Comparison of ENCODE assay signal across 26 cellular contexts in genomic region chr6:158607411-158608170, GRCh38. TPM values are rescaled to one million over a fixed set of nuclear protein-coding genes. Genes with fewer than 3 reads are reported as not detected.
A peak's percentile ranks its signal among the peaks of the same experiment; 100 is the strongest.
DNase-seq lines count a peak whose midpoint lies in the region; ATAC-seq and TF ChIP-seq lines count a peak whose summit lies in the region.
"Had no signal": no experiment of that assay in that cellular context is flagged by ENCODE, and none has a peak within 500 bp of the region (broad histone marks: within the 10 kb centered on the region; RNA-seq: fewer than 3 reads in every experiment).

No MANE protein-coding gene starts in this region.

- intact Hi-C loops in psoas muscle (cut with DNase I): loop anchor here in 1 of 2 donors (5.0 kb wide), 1 partner anchor 385 kb away; no protein-coding TSS in a partner anchor
- intact Hi-C loops in natural killer cell (cut with micrococcal nuclease): no loop called here

- H3K27ac Mint-ChIP-seq in natural killer cell: no peak overlapping the region
- H3K27ac Mint-ChIP-seq: activated naive CD4-positive, alpha-beta T cell treated with anti-CD3 and anti-CD28 coated beads, Interleukin-2, amount 10 ng/mL, durations not matched to agents 7 days and 5 days; activated T-helper 1 cell treated with anti-CD3 and anti-CD28 coated beads, Interleukin-12 subunit alpha, Interleukin-12 subunit beta, Interleukin-2, Interleukin-4 antibody, amounts not matched to agents 30 ng/mL and 10 ng/mL and 1 ng/mL, durations not matched to agents 14 hours and 24 hours and 36 hours; memory B cell had no signal

- no peaks in the 10 kb centered on the region for H3K9me3 Mint-ChIP-seq in natural killer cell
- H3K9me3 Mint-ChIP-seq: activated T-helper 1 cell treated with anti-CD3 and anti-CD28 coated beads, Interleukin-12 subunit alpha, Interleukin-12 subunit beta, Interleukin-2, Interleukin-4 antibody, amounts not matched to agents 30 ng/mL and 10 ng/mL and 1 ng/mL, durations not matched to agents 14 hours and 24 hours and 36 hours; memory B cell had no signal

- H3K4me1 Mint-ChIP-seq in natural killer cell: peaks cover 23 to 30% of the 10 kb centered on the region in 2 donors

- no peaks in the 10 kb centered on the region for H3K27me3 ChIP-seq in psoas muscle (ENCODE audit: insufficient read depth in 3 of 3, low read length in 2 of 3)
- H3K27me3 ChIP-seq: cardiac muscle cell had no signal

- DNase-seq in ELR (ENCODE audit: low read depth) (peak; percentile 62), LHCN-M2 (ENCODE audit: low read depth) (peak; percentile 20), choroid plexus epithelial cell (ENCODE audit: low read depth) (peak; percentile 15), psoas muscle (no peak), natural killer cell (no peak)
- DNase-seq: activated CD4-positive, alpha-beta T cell treated with anti-CD3 and anti-CD28 coated beads for 4 hours; activated naive CD4-positive, alpha-beta T cell treated with anti-CD3 and anti-CD28 coated beads, Interleukin-2, amount 10 ng/mL, durations not matched to agents 7 days and 5 days; amniotic stem cell; Calu3; GDM1; glutamatergic neuron; MV-4-11; NCI-H524 treated with DMSO at 0.1 percent for 48 hours; NK-92 treated with Interleukin-12 subunit alpha and Interleukin-12 subunit beta, amount 100 ng/mL, for 24 hours; occipital lobe; stimulated activated CD4-positive, alpha-beta T cell treated with anti-CD3 and anti-CD28 coated beads, Interleukin-4, amount 100 ng/mL, for 1 hour; stimulated activated naive CD4-positive, alpha-beta T cell had no signal

- H3K9me3 ChIP-seq in psoas muscle: no peaks in the 10 kb centered on the region
- H3K9me3 ChIP-seq: thoracic aorta had no signal

- H3K4me3 Mint-ChIP-seq in natural killer cell: no peak overlapping the region
- H3K4me3 Mint-ChIP-seq: activated naive CD4-positive, alpha-beta T cell treated with anti-CD3 and anti-CD28 coated beads, Interleukin-2, amount 10 ng/mL, durations not matched to agents 7 days and 5 days; activated T-helper 1 cell treated with anti-CD3 and anti-CD28 coated beads, Interleukin-12 subunit alpha, Interleukin-12 subunit beta, Interleukin-2, Interleukin-4 antibody, amounts not matched to agents 30 ng/mL and 10 ng/mL and 1 ng/mL, durations not matched to agents 14 hours and 24 hours and 36 hours; memory B cell had no signal

- H3K27ac ChIP-seq in psoas muscle: no peak overlapping the region
- H3K27ac ChIP-seq: C4-2B, KMS-11, thoracic aorta had no signal

- TF ChIP-seq CTCF in choroid plexus epithelial cell (conservative IDR thresholded peaks at IDR 0.05; ENCODE audit: low read depth, low read length) (no peak), psoas muscle (IDR thresholded peaks at IDR 0.05) (no peak), natural killer cell (IDR thresholded peaks at IDR 0.05) (no peak)

- no peaks in the 10 kb centered on the region for H3K4me1 ChIP-seq in psoas muscle

- no peak overlapping the region for H3K4me3 ChIP-seq in choroid plexus epithelial cell (ENCODE audit: low read depth, low read length)
- no peak overlapping the region for H3K4me3 ChIP-seq in psoas muscle
- H3K4me3 ChIP-seq: cardiac muscle cell, thoracic aorta had no signal

- H3K36me3 ChIP-seq in psoas muscle (ENCODE audit: insufficient read depth in 1 of 2, low read depth in 1 of 2): peaks cover 14 to 67% of the 10 kb centered on the region in 2 donors

- WGBS in psoas muscle, 3 donors: 41 to 57% (median 47%) methylated on average over 14 of the region's 14 CpGs

- no peaks in the 10 kb centered on the region for H3K27me3 Mint-ChIP-seq in natural killer cell (ENCODE audit: low read depth in 2 of 2)
- H3K27me3 Mint-ChIP-seq: activated naive CD4-positive, alpha-beta T cell treated with anti-CD3 and anti-CD28 coated beads, Interleukin-2, amount 10 ng/mL, durations not matched to agents 7 days and 5 days; memory B cell had no signal

- peak in 3 of 4 donors; percentile 28 to 51 (median 33) for ATAC-seq in psoas muscle
- ATAC-seq in natural killer cell: no peak
- ATAC-seq in GM19467 (IDR thresholded peaks at IDR 0.05; ENCODE audit: unreplicated experiment): no peak
- no peak for ATAC-seq in GM21786 (IDR thresholded peaks at IDR 0.05; ENCODE audit: unreplicated experiment)
- ATAC-seq: Panc1 had no signal

- H3K36me3 Mint-ChIP-seq in natural killer cell: peaks cover 13% of the 10 kb centered on the region

RNA-seq across cellular contexts. Expression of gene DYNLT1, which starts 37.0 kb away (rescaled TPM):
- 90.4 and 99.8 TPM in 2 replicates for total RNA-seq in LHCN-M2 (2014; rRNA removed)
- polyA plus RNA-seq in LHCN-M2 (2012): 332 TPM
- 100 to 1,000 TPM; 112 to 146 (median 135) TPM for total RNA-seq in psoas muscle
- 100 to 1,000 TPM; 150 to 202 (median 177) TPM for polyA plus RNA-seq in psoas muscle
- total RNA-seq in natural killer cell: 100 to 1,000 TPM in 1 of 3 donors, 10 to 100 TPM in 2; 85.7 to 106 (median 86.8) TPM

RNA-seq across cellular contexts. Expression of gene SYTL3, which starts 42.3 kb away (rescaled TPM):
- total RNA-seq in LHCN-M2 (2014; rRNA removed): 9.5 and 13.8 TPM in 2 replicates
- 4.8 TPM for polyA plus RNA-seq in LHCN-M2 (2012)
- 10 to 100 TPM in 2 of 4 donors, 1 to 10 TPM in 2; 1.9 to 17.3 (median 11.0) TPM for total RNA-seq in psoas muscle
- polyA plus RNA-seq in psoas muscle: 1 to 10 TPM; 1.7 to 4.1 (median 2.2) TPM
- total RNA-seq in natural killer cell: 100 to 1,000 TPM in 1 of 3 donors, 10 to 100 TPM in 2; 84.1 to 143 (median 89.0) TPM

RNA-seq across cellular contexts. Expression of gene TMEM181, which starts 47.7 kb away (rescaled TPM):
- total RNA-seq in LHCN-M2 (2014; rRNA removed) (43.4 and 44.8 TPM in 2 replicates), psoas muscle (10 to 100 TPM in 3 of 4 donors, 1 to 10 TPM in 1; 7.8 to 12.9 (median 11.5) TPM), natural killer cell (10 to 100 TPM; 44.8 to 60.9 (median 45.0) TPM)
- polyA plus RNA-seq in LHCN-M2 (2012): 7.8 TPM
- polyA plus RNA-seq in psoas muscle: 10 to 100 TPM in 2 of 3 donors, 1 to 10 TPM in 1; 6.8 to 16.2 (median 13.2) TPM

Comparison
In these comparisons a context has a peak if more than half of its experiments do, and no peak if none do; other contexts are left out.
1. DNase-seq: peak in ELR (single experiment), LHCN-M2 (single experiment) and choroid plexus epithelial cell (single experiment); none in psoas muscle (0 of 2) and natural killer cell (single experiment).
2. ATAC-seq: peak in psoas muscle (3 of 4); none in natural killer cell (0 of 3), GM19467 (single experiment) and GM21786 (single experiment).